Comparison of ENCODE assay signal across 1 cellular context in genomic region chr19:46195104-46195503, GRCh38.
A peak's percentile ranks its signal among the peaks of the same experiment; 100 is the strongest.
TF ChIP-seq lines count a peak whose summit lies in the region.

No MANE protein-coding gene starts in this region.

TF ChIP-seq in K562, 482 proteins besides CTCF, POLR2A, EP300 and RAD21 (continued from another document and continues in another):
- peak; percentile 56 for TF ChIP-seq REST (CRISPR knock-in tag; IDR thresholded peaks at IDR 0.05; ENCODE audit: low read depth)
- TF ChIP-seq MECOM (CRISPR knock-in tag; IDR thresholded peaks at IDR 0.05): no peak
- TF ChIP-seq HDAC2 (IDR thresholded peaks at IDR 0.05): no peak
- TF ChIP-seq ZNF551 (CRISPR knock-in tag; IDR thresholded peaks at IDR 0.05): peak; percentile 18; the same call in 1 of the 2 replicates
- TF ChIP-seq HNRNPH1 (optimal IDR thresholded peaks at IDR 0.05; ENCODE audit: low read depth, low read length): no peak
- peak; percentile 89 for TF ChIP-seq OTX1 (CRISPR knock-in tag; IDR thresholded peaks at IDR 0.05)
- TF ChIP-seq ZNF655 (CRISPR knock-in tag; IDR thresholded peaks at IDR 0.05): peak; percentile 81
- TF ChIP-seq TEAD4 (IDR thresholded peaks at IDR 0.05; ENCODE audit: low read length): no peak
- no peak for TF ChIP-seq TEAD4 (CRISPR knock-in tag; IDR thresholded peaks at IDR 0.05; ENCODE audit: borderline replicate concordance)
- no peak for TF ChIP-seq ZSCAN29 (IDR thresholded peaks at IDR 0.05)
- no peak for TF ChIP-seq ZNF277 (CRISPR knock-in tag; IDR thresholded peaks at IDR 0.05; ENCODE audit: borderline replicate concordance)
- TF ChIP-seq E2F1 (CRISPR knock-in tag; IDR thresholded peaks at IDR 0.05): no peak
- no peak for TF ChIP-seq MCM7 (IDR thresholded peaks at IDR 0.05)
- TF ChIP-seq MITF (IDR thresholded peaks at IDR 0.05): no peak
- 0 out of 2 replicates have a peak, but pooled peaks have one; percentile 80 for TF ChIP-seq ZNF696 (CRISPR knock-in tag; conservative IDR thresholded peaks at IDR 0.05)
- no peak for TF ChIP-seq ZNF23 (CRISPR knock-in tag; IDR thresholded peaks at IDR 0.05)
- TF ChIP-seq TAF9B (IDR thresholded peaks at IDR 0.05; ENCODE audit: partially characterized antibody): no peak
- TF ChIP-seq BMI1 (IDR thresholded peaks at IDR 0.05; ENCODE audit: low read length): no peak
- TF ChIP-seq TAF7 (tag; IDR thresholded peaks at IDR 0.05): no peak
- no peak; the same call in 1 of the 2 replicates for TF ChIP-seq ZNF280B (CRISPR knock-in tag; IDR thresholded peaks at IDR 0.05)
- TF ChIP-seq HDAC3 (IDR thresholded peaks at IDR 0.05; ENCODE audit: borderline replicate concordance, partially characterized antibody): no peak
- no peak for TF ChIP-seq ZNF512 (tag; IDR thresholded peaks at IDR 0.05)
- no peak for TF ChIP-seq TCFL5 (CRISPR knock-in tag; conservative IDR thresholded peaks at IDR 0.05)
- TF ChIP-seq CREBBP (IDR thresholded peaks at IDR 0.05; ENCODE audit: low read depth, low read length): no peak
- TF ChIP-seq DNMT1 (IDR thresholded peaks at IDR 0.05): no peak
- no peak for TF ChIP-seq CHD7 (IDR thresholded peaks at IDR 0.05; ENCODE audit: low read depth, low read length)
- no peak for TF ChIP-seq MCM2 (IDR thresholded peaks at IDR 0.05; ENCODE audit: low read depth)
- TF ChIP-seq NCOA1 (IDR thresholded peaks at IDR 0.05; ENCODE audit: low read depth): no peak
- no peak for TF ChIP-seq HNRNPUL1 (IDR thresholded peaks at IDR 0.05; ENCODE audit: low read length)
- no peak for TF ChIP-seq MBD1 (CRISPR knock-in tag; IDR thresholded peaks at IDR 0.05)
- TF ChIP-seq LEF1 (IDR thresholded peaks at IDR 0.05): no peak
